17 cellular contexts compared by ENCODE assay signal in genomic region chr2:82656370-82656769, GRCh38.
A peak's percentile ranks its signal among the peaks of the same experiment; 100 is the strongest.
DNase-seq lines count a peak whose midpoint lies in the region; FAIRE-seq and TF ChIP-seq lines count a peak whose summit lies in the region.
"Had no signal": no experiment of that assay in that cellular context is flagged by ENCODE, and none has a peak within 500 bp of the region (broad histone marks: within the 10 kb centered on the region; RNA-seq: fewer than 3 reads in every experiment).

No MANE protein-coding gene starts in this region.

- TF ChIP-seq CTCF in endothelial cell of umbilical vein (IDR thresholded peaks at IDR 0.05; ENCODE audit: extremely low read depth in 1 of 2, insufficient read depth in 1 of 2, low read depth in 1 of 2, low read length in 2 of 2) (no peak), smooth muscle cell (IDR thresholded peaks at IDR 0.05; ENCODE audit: borderline replicate concordance, insufficient read depth, poor library complexity, severe bottlenecking) (no peak)

- H3K9ac ChIP-seq in endothelial cell of umbilical vein (replicated peaks; ENCODE audit: extremely low read depth, insufficient read depth, low read length) (no peak overlapping the region), smooth muscle cell (ENCODE audit: low read depth) (no peak overlapping the region)
- H3K9ac ChIP-seq: GM23248 had no signal

- H3F3A ChIP-seq in smooth muscle cell (ENCODE audit: low read depth) = no peaks in the 10 kb centered on the region

- CTCF ChIA-PET in endothelial cell of umbilical vein (lab: Charles Lee) = no interaction called here

- H3K4me1 ChIP-seq in HAP-1 (peaks cover 19% of the 10 kb centered on the region), endothelial cell of umbilical vein (ENCODE audit: control insufficient read depth, extremely low read depth, insufficient read depth, low read length) (no peaks in the 10 kb centered on the region), smooth muscle cell (ENCODE audit: low read depth) (no peaks in the 10 kb centered on the region)

- 81% methylated on average over 2 of the region's 2 CpGs for WGBS in smooth muscle cell (ENCODE audit: low lambda C conversion rate)

- no peaks in the 10 kb centered on the region for H3K9me1 ChIP-seq in endothelial cell of umbilical vein (replicated peaks; ENCODE audit: control insufficient read depth, extremely low read depth, insufficient read depth, low read length)

- dilution Hi-C loops in endothelial cell of umbilical vein (cut with MboI; ENCODE audit: extremely low pct_ligation_motif_present, low sequenced_read_pairs) = no loop called here

- no peaks in the 10 kb centered on the region for H3K36me3 ChIP-seq in HAP-1 (replicated peaks)
- no peaks in the 10 kb centered on the region for H3K36me3 ChIP-seq in endothelial cell of umbilical vein (ENCODE audit: control insufficient read depth in 2 of 2, extremely low read depth in 1 of 2, insufficient read depth in 2 of 2, low read length in 2 of 2)
- no peaks in the 10 kb centered on the region for H3K36me3 ChIP-seq in smooth muscle cell (ENCODE audit: low read depth)

- intact Hi-C loops in endothelial cell of umbilical vein (cut with micrococcal nuclease) = no loop called here

- H3K27me3 ChIP-seq in HAP-1 (ENCODE audit: low read depth) (no peaks in the 10 kb centered on the region), endothelial cell of umbilical vein (ENCODE audit: control insufficient read depth in 2 of 2, insufficient read depth in 2 of 2, low read length in 2 of 2) (no peaks in the 10 kb centered on the region), smooth muscle cell (ENCODE audit: low read depth) (no peaks in the 10 kb centered on the region)

- H3K27ac ChIP-seq in endothelial cell of umbilical vein (ENCODE audit: insufficient read depth, low read depth, low read length) = no peak overlapping the region
- no peak overlapping the region for H3K27ac ChIP-seq in smooth muscle cell (ENCODE audit: low read depth)
- H3K27ac ChIP-seq: GM23248 had no signal

- H4K20me1 ChIP-seq in endothelial cell of umbilical vein (replicated peaks; ENCODE audit: control insufficient read depth, extremely low read depth, insufficient read depth, low read length) (no peaks in the 10 kb centered on the region), smooth muscle cell (ENCODE audit: low read depth) (no peaks in the 10 kb centered on the region)

- H3K4me2 ChIP-seq in endothelial cell of umbilical vein (ENCODE audit: insufficient read depth, low read length) (no peak overlapping the region), smooth muscle cell (no peak overlapping the region)

- H3K9me3 ChIP-seq in HAP-1 (no peaks in the 10 kb centered on the region), endothelial cell of umbilical vein (replicated peaks; ENCODE audit: control insufficient read depth, insufficient read depth, low read length) (no peaks in the 10 kb centered on the region), smooth muscle cell (replicated peaks; ENCODE audit: low read depth) (no peaks in the 10 kb centered on the region)

- no peak for TF ChIP-seq POLR2A in endothelial cell of umbilical vein (IDR thresholded peaks at IDR 0.05; ENCODE audit: low read depth, low read length)

- H3K79me2 ChIP-seq in endothelial cell of umbilical vein (ENCODE audit: control insufficient read depth, insufficient read depth, low read length) (no peaks in the 10 kb centered on the region), smooth muscle cell (ENCODE audit: low read depth) (no peaks in the 10 kb centered on the region)

- POLR2A ChIA-PET in endothelial cell of umbilical vein (lab: Charles Lee) = no interaction called here

- H2AFZ ChIP-seq in endothelial cell of umbilical vein (ENCODE audit: low read depth, low read length) (no peak overlapping the region), smooth muscle cell (ENCODE audit: low read depth) (no peak overlapping the region)
- H2AFZ ChIP-seq: GM23248 had no signal

- in situ Hi-C loops in HAP-1 (cut with MboI; ENCODE audit: low sequenced_read_pairs) = no loop called here

- no peak for FAIRE-seq in endothelial cell of umbilical vein (lab: Jason Lieb, UNC)
- FAIRE-seq: GM12891, H1 had no signal

- DNase-seq in HAP-1 (ENCODE audit: low spot score in 2 of 2) (peak; percentile 21 to 95), SK-N-DZ (ENCODE audit: low spot score) (peak; percentile 19), endothelial cell of umbilical vein (ENCODE audit: low read depth, low spot score) (peak; percentile 8), smooth muscle cell (lab: John Stamatoyannopoulos, UW; ENCODE audit: unreplicated experiment) (no peak), islet precursor cell (no peak)
- no peak for DNase-seq in activated naive CD4-positive, alpha-beta T cell treated with anti-CD3 and anti-CD28 coated beads, Interleukin-2, amount 50 U/mL, for 16 hours
- DNase-seq: C1 segment of cervical spinal cord; Calu3; CD4-positive, alpha-beta memory T cell; COR-L47; DMS53; DMS79 treated with DMSO at 0.1 percent for 48 hours; GF-D8; GM23248; H7 had no signal

- BruUV-seq in endothelial cell of umbilical vein (replicated peaks; lab: Mats Ljungman, UMichigan) = no TSS peak

- H3K4me3 ChIP-seq in HAP-1 (no peak overlapping the region), endothelial cell of umbilical vein (replicated peaks in 1 of 3; ENCODE audit: insufficient read depth in 1 of 3, low read depth in 1 of 3, low read length in 3 of 3) (no peak overlapping the region), smooth muscle cell (no peak overlapping the region)
- H3K4me3 ChIP-seq: GM23248 had no signal

TF ChIP-seq in endothelial cell of umbilical vein, 7 proteins besides CTCF, POLR2A, EP300 and RAD21:
- no peak for TF ChIP-seq MYC (IDR thresholded peaks at IDR 0.05; ENCODE audit: low read depth, low read length)
- no peak for TF ChIP-seq JUN (IDR thresholded peaks at IDR 0.05; ENCODE audit: borderline replicate concordance, insufficient read depth, insufficient read length, low read depth)
- TF ChIP-seq POLR2AphosphoS5 (IDR thresholded peaks at IDR 0.05; ENCODE audit: insufficient read depth, low read depth, low read length) = no peak
- TF ChIP-seq FOS (IDR thresholded peaks at IDR 0.05; ENCODE audit: borderline replicate concordance, insufficient read depth, low read length) = no peak
- TF ChIP-seq, protein P1, sequence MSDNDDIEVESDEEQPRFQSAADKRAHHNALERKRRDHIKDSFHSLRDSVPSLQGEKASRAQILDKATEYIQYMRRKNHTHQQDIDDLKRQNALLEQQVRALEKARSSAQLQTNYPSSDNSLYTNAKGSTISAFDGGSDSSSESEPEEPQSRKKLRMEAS (IDR thresholded peaks at IDR 0.05; ENCODE audit: insufficient read depth, insufficient read length) = no peak
- no peak for TF ChIP-seq GATA2 (IDR thresholded peaks at IDR 0.05; ENCODE audit: insufficient read depth, insufficient read length, low read depth, low read length)
- TF ChIP-seq EZH2 (IDR thresholded peaks at IDR 0.05; ENCODE audit: borderline replicate concordance, low read depth, low read length, severe bottlenecking) = no peak

Comparison
In these comparisons a context has a peak if more than half of its experiments do, and no peak if none do; other contexts are left out.
1. DNase-seq: peak in HAP-1 (2 of 2), SK-N-DZ (single experiment) and endothelial cell of umbilical vein (single experiment); none in smooth muscle cell (single experiment), islet precursor cell (single experiment) and activated naive CD4-positive, alpha-beta T cell treated with anti-CD3 and anti-CD28 coated beads, Interleukin-2, amount 50 U/mL, for 16 hours (single experiment).